ENCODE assay signal across 8 cellular contexts in the genomic region with DNA sequence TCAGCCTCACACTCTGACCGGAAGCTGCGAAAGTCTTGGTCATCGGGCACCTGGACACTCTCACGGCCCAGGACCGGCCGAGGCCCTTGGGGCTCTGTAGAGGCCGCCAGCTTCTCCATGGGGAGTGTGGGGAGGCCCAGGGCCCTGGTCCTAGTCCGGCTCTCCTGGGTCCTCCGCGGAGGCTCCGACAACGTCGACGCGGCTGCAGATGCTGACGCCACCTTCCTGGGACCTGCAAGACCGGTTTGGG. TPM values are rescaled to one million over a fixed set of nuclear protein-coding genes. Genes with fewer than 3 reads are reported as not detected.
DNase-seq lines count a peak whose midpoint lies in the region; ATAC-seq, FAIRE-seq and TF ChIP-seq lines count a peak whose summit lies in the region.

No MANE protein-coding gene starts in this region.

- peaks cover 25% of the 10 kb centered on the region for H3K4me1 Mint-ChIP-seq in activated T-cell treated with anti-CD3 and anti-CD28 coated beads, Interleukin-2, amount 50 U/mL, for 24 hours (ENCODE audit: low read depth)

- H3K9me3 Mint-ChIP-seq in activated T-cell treated with anti-CD3 and anti-CD28 coated beads, Interleukin-2, amount 50 U/mL, for 24 hours: no peaks in the 10 kb centered on the region

- H3K4me1 ChIP-seq in adipocyte (ENCODE audit: control insufficient read depth, insufficient read depth, low read length) (no peaks in the 10 kb centered on the region), transverse colon (peaks cover 51 to 85% (median 73%) of the 10 kb centered on the region in 4 donors)

- no peak for ATAC-seq in left lobe of liver

- H3K9me3 ChIP-seq in adipocyte (ENCODE audit: control insufficient read depth, low read length): no peaks in the 10 kb centered on the region
- no peaks in the 10 kb centered on the region for H3K9me3 ChIP-seq in transverse colon

- H3K27me3 ChIP-seq in adipocyte (replicated peaks; ENCODE audit: control insufficient read depth, insufficient read depth, low read length) (peaks cover 7% of the 10 kb centered on the region), transverse colon (no peaks in the 10 kb centered on the region)

- POLR2A ChIA-PET in RWPE1 (lab: Yijun Ruan, JAX; ENCODE audit: low non-redundant PET): interaction anchor here (1.3 kb wide), 1 partner anchor 56 kb away, joined by 3 read pairs; no protein-coding TSS in a partner anchor

- TF ChIP-seq POLR2A in transverse colon (IDR thresholded peaks at IDR 0.05): peak; percentile 43
- no peak for TF ChIP-seq POLR2A in GM12891 (IDR thresholded peaks at IDR 0.05; ENCODE audit: low read depth, low read length)

- H3K4me3 Mint-ChIP-seq in activated T-cell treated with anti-CD3 and anti-CD28 coated beads, Interleukin-2, amount 50 U/mL, for 24 hours: peak overlapping the region; percentile 70

- H3K27ac ChIP-seq in transverse colon: peak overlapping the region; percentile 85 to 93 (median 88)
- H3K27ac ChIP-seq in RWPE1: no peak overlapping the region

- WGBS in transverse colon (ENCODE audit: low coverage in 1 of 2), 2 donors: 27% methylated on average over 7 of the region's 17 CpGs; no CpG with 5 or more reads in 1 of the 2 donors

- no peak for DNase-seq in activated T-cell treated with anti-CD3 and anti-CD28 coated beads, Interleukin-2, amount 50 U/mL, for 24 hours
- DNase-seq in activated T-cell treated with anti-CD3 and anti-CD28 coated beads, Interleukin-2, amount 50 U/mL, for 48 hours: no peak
- DNase-seq in adipocyte (ENCODE audit: low read depth) (no peak), left lobe of liver (ENCODE audit: low spot score) (peak; percentile 51), transverse colon (peak; percentile 66), RWPE1 (ENCODE audit: low spot score) (no peak), GM12891 (ENCODE audit: insufficient read length, low spot score) (no peak), T-helper 9 cell (no peak)

- H3K4me3 ChIP-seq in adipocyte (ENCODE audit: low read length): peak overlapping the region; percentile 50
- peak overlapping the region; percentile 54 to 91 (median 76) for H3K4me3 ChIP-seq in transverse colon

- H3K27ac Mint-ChIP-seq in activated T-cell treated with anti-CD3 and anti-CD28 coated beads, Interleukin-2, amount 50 U/mL, for 24 hours: no peak overlapping the region

- H3K9ac ChIP-seq in adipocyte (ENCODE audit: low read length): peak overlapping the region; percentile 25

- no peak for TF ChIP-seq EP300 in transverse colon (IDR thresholded peaks at IDR 0.05; ENCODE audit: low read depth)

- CTCF ChIA-PET in RWPE1 (lab: Yijun Ruan, JAX): interaction anchor here (0.5 to 1.4 kb wide), 3 partner anchors 12 to 122 kb away, joined by 3 to 5 read pairs (median 3); no protein-coding TSS in a partner anchor

- H3K36me3 ChIP-seq in adipocyte (ENCODE audit: control insufficient read depth, insufficient read depth, low read length, severe bottlenecking) (no peaks in the 10 kb centered on the region), transverse colon (no peaks in the 10 kb centered on the region)

- intact Hi-C loops in transverse colon (cut with DNase I; ENCODE audit: low total_unique reads): no loop called here

- TF ChIP-seq CTCF in transverse colon (IDR thresholded peaks at IDR 0.05): no peak
- no peak for TF ChIP-seq CTCF in RWPE1 (conservative IDR thresholded peaks at IDR 0.05; ENCODE audit: low read depth)

- H3K36me3 Mint-ChIP-seq in activated T-cell treated with anti-CD3 and anti-CD28 coated beads, Interleukin-2, amount 50 U/mL, for 24 hours (ENCODE audit: low read depth): no peaks in the 10 kb centered on the region

- FAIRE-seq in GM12891 (lab: Jason Lieb, UNC): no peak

- no peaks in the 10 kb centered on the region for H3K27me3 Mint-ChIP-seq in activated T-cell treated with anti-CD3 and anti-CD28 coated beads, Interleukin-2, amount 50 U/mL, for 24 hours

- in situ Hi-C loops in transverse colon (cut with MboI; ENCODE audit: low pct_ligation_motif_present in 1 of 4, low pct_unique_long_range_greater_than_20kb in 1 of 4, low sequenced_read_pairs in 3 of 4): no loop called here

TF ChIP-seq in GM12891, 5 proteins besides CTCF, POLR2A, EP300 and RAD21:
- TF ChIP-seq PAX5 (IDR thresholded peaks at IDR 0.05; ENCODE audit: insufficient read depth, low read length, severe bottlenecking) (no peak), POLR2AphosphoS5 (IDR thresholded peaks at IDR 0.05; ENCODE audit: low read depth, low read length) (no peak), SPI1 (IDR thresholded peaks at IDR 0.05; ENCODE audit: low read depth, low read length) (no peak), POU2F2 (IDR thresholded peaks at IDR 0.05; ENCODE audit: low read depth, low read length) (no peak), TAF1 (IDR thresholded peaks at IDR 0.05; ENCODE audit: low read depth, low read length) (no peak)

RNA-seq across cellular contexts. Expression of a gene that starts 12.9 kb away (rescaled TPM):
- total RNA-seq in left lobe of liver (493 TPM), transverse colon (100 to 1,000 TPM in 3 of 4 donors, 10 to 100 TPM in 1; 82.7 to 714 (median 225) TPM)
- 23.1 TPM for polyA plus RNA-seq in GM12891 (2012; ENCODE audit: low read depth, missing spikeins)

RNA-seq across cellular contexts. Expression of a gene that starts 28.8 kb away (rescaled TPM):
- total RNA-seq in left lobe of liver (37.5 TPM), transverse colon (100 to 1,000 TPM in 3 of 4 donors, 10 to 100 TPM in 1; 99.4 to 233 (median 108) TPM)
- 55.4 TPM for polyA plus RNA-seq in GM12891 (2012; ENCODE audit: low read depth, missing spikeins)

RNA-seq across cellular contexts. Expression of a gene that starts 33.2 kb away (rescaled TPM):
- 23.4 TPM for total RNA-seq in left lobe of liver
- 100 to 1,000 TPM in 2 of 4 donors, 10 to 100 TPM in 2; 50.2 to 206 (median 85.3) TPM for total RNA-seq in transverse colon
- polyA plus RNA-seq in GM12891 (2012; ENCODE audit: low read depth, missing spikeins): 27.2 TPM

Comparison
In these comparisons a context has a peak if more than half of its experiments do, and no peak if none do; other contexts are left out.
1. DNase-seq: peak in left lobe of liver (single experiment) and transverse colon (single experiment); none in activated T-cell treated with anti-CD3 and anti-CD28 coated beads, Interleukin-2, amount 50 U/mL, for 24 hours (single experiment), activated T-cell treated with anti-CD3 and anti-CD28 coated beads, Interleukin-2, amount 50 U/mL, for 48 hours (0 of 2), adipocyte (single experiment), RWPE1 (single experiment), GM12891 (single experiment) and T-helper 9 cell (single experiment).